7 cellular contexts compared by ENCODE assay signal in genomic region chr17:45296003-45296832, GRCh38. TPM values are rescaled to one million over a fixed set of nuclear protein-coding genes. Genes with fewer than 3 reads are reported as not detected.
DNase-seq lines count a peak whose midpoint lies in the region; ATAC-seq and TF ChIP-seq lines count a peak whose summit lies in the region.

No MANE protein-coding gene starts in this region.

- TF ChIP-seq POLR2A in Peyer's patch (IDR thresholded peaks at IDR 0.05) (peak in 1 of 2 donors; percentile 21), esophagus muscularis mucosa (IDR thresholded peaks at IDR 0.05; ENCODE audit: low read depth) (no peak), spleen (IDR thresholded peaks at IDR 0.05) (no peak), body of pancreas (IDR thresholded peaks at IDR 0.05) (no peak)

- no peaks in the 10 kb centered on the region for H3K9me3 ChIP-seq in Peyer's patch
- no peaks in the 10 kb centered on the region for H3K9me3 ChIP-seq in esophagus muscularis mucosa
- no peaks in the 10 kb centered on the region for H3K9me3 ChIP-seq in spleen
- no peaks in the 10 kb centered on the region for H3K9me3 ChIP-seq in body of pancreas
- no peaks in the 10 kb centered on the region for H3K9me3 ChIP-seq in neuronal stem cell (replicated peaks in 1 of 2; ENCODE audit: control insufficient read depth in 2 of 2, insufficient read depth in 1 of 2, low read depth in 1 of 2, low read length in 2 of 2)

- H4K8ac ChIP-seq in neuronal stem cell (ENCODE audit: low read depth, low read length) = no peak overlapping the region

- H2BK12ac ChIP-seq in neuronal stem cell (ENCODE audit: low read length) = no peak overlapping the region

- no peak for ATAC-seq in body of pancreas

- H3K27me3 ChIP-seq in Peyer's patch (no peaks in the 10 kb centered on the region), esophagus muscularis mucosa (no peaks in the 10 kb centered on the region), spleen (replicated peaks in 1 of 7) (no peaks in the 10 kb centered on the region), body of pancreas (no peaks in the 10 kb centered on the region), neuronal stem cell (ENCODE audit: control insufficient read depth in 3 of 3, insufficient read depth in 3 of 3, low read depth in 1 of 3, low read length in 3 of 3) (no peaks in the 10 kb centered on the region)

- no peak overlapping the region for H2BK120ac ChIP-seq in neuronal stem cell (ENCODE audit: low read depth, low read length)

- H3K27ac Mint-ChIP-seq in HFFc6 = peak overlapping the region; percentile 92

- DNase-seq in HFFc6 (peak; percentile 79), Peyer's patch (peak in 1 of 3 donors; percentile 60), esophagus muscularis mucosa (ENCODE audit: extremely low spot score) (no peak), spleen (peak; percentile 85), occipital lobe (lab: John Stamatoyannopoulos, UW) (no peak), body of pancreas (no peak), neuronal stem cell (ENCODE audit: low spot score) (no peak)

- H3K4me1 ChIP-seq in Peyer's patch (peaks cover 17 to 95% (median 41%) of the 10 kb centered on the region in 4 donors), esophagus muscularis mucosa (peaks cover 94 to 100% (median 100%) of the 10 kb centered on the region in 4 donors), spleen (peaks cover 66 to 100% (median 97%) of the 10 kb centered on the region in 6 donors), body of pancreas (peaks cover 90% of the 10 kb centered on the region), neuronal stem cell (ENCODE audit: control insufficient read depth in 2 of 2, insufficient read depth in 1 of 2, low read depth in 1 of 2, low read length in 2 of 2) (peaks cover 5 to 14% of the 10 kb centered on the region in 2 donors)

- H3K23ac ChIP-seq in neuronal stem cell (ENCODE audit: low read depth, low read length, poor library complexity) = no peak overlapping the region

- no peaks in the 10 kb centered on the region for H3K9me3 Mint-ChIP-seq in HFFc6

- no peak overlapping the region for H3K4me2 ChIP-seq in neuronal stem cell (ENCODE audit: insufficient read depth, low read length, poor library complexity, severe bottlenecking)

- H3K27me3 Mint-ChIP-seq in HFFc6 (ENCODE audit: insufficient read depth) = peaks cover 1% of the 10 kb centered on the region; the same call in 1 of the 2 replicates

- no peak overlapping the region for H2BK15ac ChIP-seq in neuronal stem cell (ENCODE audit: low read length)

- H3K4me1 Mint-ChIP-seq in HFFc6 (ENCODE audit: low read depth) = peaks cover 93% of the 10 kb centered on the region

- TF ChIP-seq CTCF in HFFc6 (IDR thresholded peaks at IDR 0.05) = no peak
- TF ChIP-seq CTCF in Peyer's patch (IDR thresholded peaks at IDR 0.05) = peak in 1 of 6 experiments; percentile 23
- TF ChIP-seq CTCF in esophagus muscularis mucosa (IDR thresholded peaks at IDR 0.05) = no peak
- peak in 3 of 11 experiments; percentile 12 to 25 (median 13) for TF ChIP-seq CTCF in spleen (IDR thresholded peaks at IDR 0.05 in 8 of 11, conservative IDR thresholded peaks at IDR 0.05 in 3 of 11)
- no peak for TF ChIP-seq CTCF in body of pancreas (IDR thresholded peaks at IDR 0.05)

- WGBS in esophagus muscularis mucosa = 82% methylated on average over 7 of the region's 7 CpGs
- WGBS in spleen, 5 donors = 51 to 62% (median 58%) methylated on average over 7 of the region's 7 CpGs
- WGBS in body of pancreas, 2 donors = 71 to 88% methylated on average over 7 of the region's 7 CpGs
- no CpG with 5 or more reads among the region's 7 CpGs for WGBS in neuronal stem cell (ENCODE audit: extremely low coverage in 2 of 2, insufficient read length in 2 of 2, insufficient replicate concordance in 1 of 2), 2 donors

- H2BK5ac ChIP-seq in neuronal stem cell (ENCODE audit: low read length) = no peak overlapping the region

- peaks cover 29% of the 10 kb centered on the region for H3K36me3 Mint-ChIP-seq in HFFc6 (ENCODE audit: low read depth)

- intact Hi-C loops in esophagus muscularis mucosa (cut with DNase I) = no loop called here
- intact Hi-C loops in spleen (cut with DNase I; ENCODE audit: low total_unique reads) = no loop called here
- intact Hi-C loops in body of pancreas (cut with DNase I) = no loop called here

- H3K36me3 ChIP-seq in Peyer's patch (no peaks in the 10 kb centered on the region), esophagus muscularis mucosa (no peaks in the 10 kb centered on the region), spleen (peaks cover 0 to 7% (median 2%) of the 10 kb centered on the region in 6 donors), body of pancreas (replicated peaks in 1 of 2; ENCODE audit: insufficient read depth in 1 of 2, low read depth in 2 of 2) (no peaks in the 10 kb centered on the region), neuronal stem cell (replicated peaks in 1 of 2; ENCODE audit: control insufficient read depth in 2 of 2, insufficient read depth in 2 of 2, low read length in 2 of 2) (peaks cover 0 to 5% of the 10 kb centered on the region in 2 donors)

- H3K4me3 ChIP-seq in Peyer's patch = no peak overlapping the region
- H3K4me3 ChIP-seq in esophagus muscularis mucosa = no peak overlapping the region
- H3K4me3 ChIP-seq in spleen = peak overlapping the region in 1 of 8 donors; percentile 5
- H3K4me3 ChIP-seq in body of pancreas = no peak overlapping the region
- no peak overlapping the region for H3K4me3 ChIP-seq in neuronal stem cell (ENCODE audit: low read length in 2 of 2)

- H3K4me3 Mint-ChIP-seq in HFFc6 = peak overlapping the region; percentile 38

- TF ChIP-seq EP300 in esophagus muscularis mucosa (IDR thresholded peaks at IDR 0.05) = no peak

- H3K18ac ChIP-seq in neuronal stem cell (ENCODE audit: low read length) = no peak overlapping the region

- H3K14ac ChIP-seq in neuronal stem cell (ENCODE audit: low read length) = no peak overlapping the region

- H3K27ac ChIP-seq in Peyer's patch = peak overlapping the region; percentile 49 to 82 (median 71)
- peak overlapping the region; percentile 79 to 99 (median 84) for H3K27ac ChIP-seq in esophagus muscularis mucosa (replicated peaks in 1 of 4)
- H3K27ac ChIP-seq in spleen = peak overlapping the region; percentile 41 to 80 (median 60)
- H3K27ac ChIP-seq in body of pancreas = peak overlapping the region in 2 of 4 donors; percentile 77 to 85
- no peak overlapping the region for H3K27ac ChIP-seq in neuronal stem cell (replicated peaks; ENCODE audit: low read length)

- no peak overlapping the region for H4K91ac ChIP-seq in neuronal stem cell (ENCODE audit: low read depth, low read length, poor library complexity)

- H3K79me1 ChIP-seq in neuronal stem cell (ENCODE audit: low read depth, low read length) = peaks cover 1% of the 10 kb centered on the region

- no peak overlapping the region for H2AK5ac ChIP-seq in neuronal stem cell (ENCODE audit: low read depth, low read length)

- no peak overlapping the region for H2AFZ ChIP-seq in neuronal stem cell (ENCODE audit: low read length)

- H3K9ac ChIP-seq in neuronal stem cell (ENCODE audit: low read depth, low read length, poor library complexity) = no peak overlapping the region

- no peak overlapping the region for H3K4ac ChIP-seq in neuronal stem cell (ENCODE audit: low read length)

RNA-seq across cellular contexts. Expression of gene MAP3K14, which starts 20.6 kb away (rescaled TPM):
- 1 to 10 TPM; 5.6 to 8.8 (median 6.6) TPM for total RNA-seq in HFFc6 (2021; fragmentation: NEBNext Ultra II Directional; extraction: Animal tissue kit (Norgen Biotek cat#: 25700))
- total RNA-seq in Peyer's patch = 10 to 100 TPM; 16.5 to 30.4 (median 24.7) TPM
- 10 to 100 TPM in 3 of 4 donors, 1 to 10 TPM in 1; 7.8 to 26.5 (median 10.6) TPM for total RNA-seq in esophagus muscularis mucosa
- total RNA-seq in spleen = 10 to 100 TPM; 22.1 to 36.3 (median 32.1) TPM
- polyA plus RNA-seq in spleen = 10 to 100 TPM; 17.3 to 18.8 (median 18.0) TPM
- 1.2 TPM for total RNA-seq in occipital lobe
- total RNA-seq in body of pancreas = 1 to 10 TPM; 6.5 to 9.9 TPM
- 3.2 TPM for polyA plus RNA-seq in neuronal stem cell (2013, experiment 1 of 2)
- 3.2 TPM for polyA plus RNA-seq in neuronal stem cell (2013, experiment 2 of 2)

RNA-seq across cellular contexts. Expression of gene SPATA32, which starts 34.3 kb away (rescaled TPM):
- total RNA-seq in HFFc6 (2021; fragmentation: NEBNext Ultra II Directional; extraction: Animal tissue kit (Norgen Biotek cat#: 25700)) = under 1 TPM in 1 of 6 experiments, not detected in 5; 0.11 TPM
- total RNA-seq in Peyer's patch = not detected
- not detected for total RNA-seq in esophagus muscularis mucosa
- total RNA-seq in spleen = under 1 TPM in 1 of 7 donors, not detected in 6; 0.17 TPM
- under 1 TPM in 2 of 3 donors, not detected in 1; 0.08 to 0.09 TPM for polyA plus RNA-seq in spleen
- not detected for total RNA-seq in occipital lobe
- total RNA-seq in body of pancreas = 1 to 10 TPM in 1 of 2 donors, not detected in 1; 1.0 TPM
- polyA plus RNA-seq in neuronal stem cell (2013, experiment 1 of 2) = 0.04 TPM
- polyA plus RNA-seq in neuronal stem cell (2013, experiment 2 of 2) = 0.01 TPM

Comparison
In these comparisons a context has a peak if more than half of its experiments do, and no peak if none do; other contexts are left out.
1. DNase-seq: peak in HFFc6 (single experiment) and spleen (single experiment); none in esophagus muscularis mucosa (single experiment), occipital lobe (single experiment), body of pancreas (0 of 4) and neuronal stem cell (single experiment).